ENCODE assay signal across 17 cellular contexts in genomic region chr10:70362357-70362756, GRCh38.
"Had no signal": no experiment of that assay in that cellular context is flagged by ENCODE, and none has a peak within 500 bp of the region (broad histone marks: within the 10 kb centered on the region; RNA-seq: fewer than 3 reads in every experiment).

No MANE protein-coding gene starts in this region.

- H3K27me3 ChIP-seq: dorsolateral prefrontal cortex, esophagus muscularis mucosa had no signal

- FAIRE-seq: bronchial epithelial cell, endometrium had no signal

- H3K9me3 ChIP-seq: esophagus muscularis mucosa, mucosa of descending colon, psoas muscle had no signal

- DNase-seq: activated CD4-positive, alpha-beta memory T cell treated with anti-CD3 and anti-CD28 coated beads for 36 hours; activated CD8-positive, alpha-beta memory T cell treated with anti-CD3 and anti-CD28 coated beads, Interleukin-2, amount 50 U/mL, for 4 hours; activated naive CD8-positive, alpha-beta T cell treated with anti-CD3 and anti-CD28 coated beads, Interleukin-2, amount 10 ng/mL, durations not matched to agents 7 days and 5 days; activated T-cell treated with anti-CD3 and anti-CD28 coated beads, Interleukin-2, amount 50 U/mL, for 72 hours; aorta; dorsolateral prefrontal cortex; immature natural killer cell; left colon; mucosa of descending colon; psoas muscle; stimulated activated naive CD8-positive, alpha-beta T cell treated with anti-CD3 and anti-CD28 coated beads, Interleukin-15, Interleukin-2, amounts not matched to agents 100 U/mL and 50 U/mL, for 24 hours; T-helper 9 cell had no signal

- H3K36me3 Mint-ChIP-seq: activated CD4-positive, alpha-beta memory T cell treated with anti-CD3 and anti-CD28 coated beads for 36 hours; activated naive CD8-positive, alpha-beta T cell treated with anti-CD3 and anti-CD28 coated beads, Interleukin-2, amount 10 ng/mL, durations not matched to agents 7 days and 5 days had no signal

- H3K4me3 Mint-ChIP-seq: activated CD4-positive, alpha-beta memory T cell treated with anti-CD3 and anti-CD28 coated beads for 36 hours; activated naive CD8-positive, alpha-beta T cell treated with anti-CD3 and anti-CD28 coated beads, Interleukin-2, amount 10 ng/mL, durations not matched to agents 7 days and 5 days; activated T-cell treated with anti-CD3 and anti-CD28 coated beads, Interleukin-2, amount 50 U/mL, for 72 hours; immature natural killer cell; nephron had no signal

- H3K27ac Mint-ChIP-seq: activated CD4-positive, alpha-beta memory T cell treated with anti-CD3 and anti-CD28 coated beads for 36 hours; activated T-cell treated with anti-CD3 and anti-CD28 coated beads, Interleukin-2, amount 50 U/mL, for 72 hours; nephron had no signal

- ATAC-seq: activated T-cell treated with anti-CD3 and anti-CD28 coated beads, Interleukin-2, amount 50 U/mL, for 72 hours; left colon; mucosa of descending colon; psoas muscle; sciatic nerve; stimulated activated naive CD8-positive, alpha-beta T cell treated with anti-CD3 and anti-CD28 coated beads, Interleukin-15, Interleukin-2, amounts not matched to agents 100 U/mL and 50 U/mL, for 24 hours had no signal

- H3K27me3 Mint-ChIP-seq: activated CD4-positive, alpha-beta memory T cell treated with anti-CD3 and anti-CD28 coated beads for 36 hours; activated naive CD8-positive, alpha-beta T cell treated with anti-CD3 and anti-CD28 coated beads, Interleukin-2, amount 10 ng/mL, durations not matched to agents 7 days and 5 days had no signal

- H3K4me3 ChIP-seq: dorsolateral prefrontal cortex, esophagus muscularis mucosa, mucosa of descending colon, psoas muscle had no signal

- H3K36me3 ChIP-seq: esophagus muscularis mucosa had no signal

- H3K9me3 Mint-ChIP-seq: activated CD4-positive, alpha-beta memory T cell treated with anti-CD3 and anti-CD28 coated beads for 36 hours; activated naive CD8-positive, alpha-beta T cell treated with anti-CD3 and anti-CD28 coated beads, Interleukin-2, amount 10 ng/mL, durations not matched to agents 7 days and 5 days; activated T-cell treated with anti-CD3 and anti-CD28 coated beads, Interleukin-2, amount 50 U/mL, for 72 hours; immature natural killer cell; nephron had no signal
